26 cellular contexts compared by ENCODE assay signal in genomic region chr20:35718972-35719635, GRCh38. TPM values are rescaled to one million over a fixed set of nuclear protein-coding genes. Genes with fewer than 3 reads are reported as not detected.
DNase-seq lines count a peak whose midpoint lies in the region; ATAC-seq, FAIRE-seq and TF ChIP-seq lines count a peak whose summit lies in the region.
"Had no signal": no experiment of that assay in that cellular context is flagged by ENCODE, and none has a peak within 500 bp of the region (broad histone marks: within the 10 kb centered on the region; RNA-seq: fewer than 3 reads in every experiment).

No MANE protein-coding gene starts in this region.

- peaks cover 90% of the 10 kb centered on the region for H4K20me1 ChIP-seq in SK-N-SH (ENCODE audit: insufficient read depth)
- peaks cover 98% of the 10 kb centered on the region for H4K20me1 ChIP-seq in astrocyte (ENCODE audit: insufficient read depth, low read length)

- H3K36me3 ChIP-seq in SK-N-SH (replicated peaks in 1 of 2; ENCODE audit: control insufficient read depth in 1 of 2, insufficient read depth in 2 of 2, low read length in 1 of 2), result peaks cover 83 to 92% of the 10 kb centered on the region in 2 experiments
- H3K36me3 ChIP-seq in astrocyte (ENCODE audit: insufficient read depth, low read length), result peaks cover 85% of the 10 kb centered on the region

- H3K9me2 ChIP-seq in SK-N-SH, result no peaks in the 10 kb centered on the region

- no peak for FAIRE-seq in astrocyte (lab: Jason Lieb, UNC)
- FAIRE-seq: colon, G401.6 had no signal

- TF ChIP-seq EP300 in SK-N-SH (IDR thresholded peaks at IDR 0.05; ENCODE audit: borderline replicate concordance in 1 of 2, low read depth in 1 of 2, low read length in 1 of 2), result no peak

- POLR2A ChIA-PET in SK-N-SH (lab: Yijun Ruan, JAX), result interaction anchor here (1.8 kb wide), 1 partner anchor 23 kb away, joined by 9 read pairs; the partner anchor contains the start of gene RBM39

- H3K9ac ChIP-seq in SK-N-SH (no peak overlapping the region), astrocyte (ENCODE audit: low read length) (no peak overlapping the region)

- ATAC-seq in SK-N-SH treated with all-trans-retinoic acid at 6 μM for 48 hours (no peak), memory B cell (ENCODE audit: low read depth) (no peak)
- ATAC-seq: heart left ventricle, right cardiac atrium, upper lobe of right lung had no signal

- peaks cover 99% of the 10 kb centered on the region for H3K79me2 ChIP-seq in SK-N-SH (ENCODE audit: insufficient read depth)
- H3K79me2 ChIP-seq in astrocyte (ENCODE audit: insufficient read depth, low read length), result peaks cover 99% of the 10 kb centered on the region

- H3K4me3 ChIP-seq in SK-N-SH (ENCODE audit: low read depth in 2 of 2, low read length in 1 of 2) (no peak overlapping the region), astrocyte (ENCODE audit: insufficient read depth, low read depth, low read length) (no peak overlapping the region)
- H3K4me3 ChIP-seq: esophagus muscularis mucosa, heart left ventricle, upper lobe of right lung had no signal

- peak; percentile 17 for TF ChIP-seq POLR2A in GM18526 (IDR thresholded peaks at IDR 0.05; ENCODE audit: extremely low read depth, insufficient read length)

- H3K4me2 ChIP-seq in SK-N-SH (no peak overlapping the region), astrocyte (ENCODE audit: low read length) (no peak overlapping the region)

- H3K27ac Mint-ChIP-seq in astrocyte (ENCODE audit: unreplicated experiment) (no peak overlapping the region), memory B cell (peak overlapping the region; percentile 41)

- DNase-seq in SK-N-SH (no peak), astrocyte (ENCODE audit: low read depth) (no peak), memory B cell (ENCODE audit: low spot score in 2 of 2) (no peak), ACHN (no peak), AG08395 (ENCODE audit: low spot score) (no peak)
- DNase-seq in stimulated activated CD4-positive, alpha-beta T cell treated with anti-CD3 and anti-CD28 coated beads, Interleukin-4, amount 100 ng/mL, for 4 hours, result no peak
- DNase-seq: activated CD4-positive, alpha-beta T cell treated with anti-CD3 and anti-CD28 coated beads for 1 hour; C1 segment of cervical spinal cord; effector memory CD4-positive, alpha-beta T cell; HCEC 1CT; heart left ventricle; mesendoderm; MM.1S; NCI-H1436; NCI-H2171; NCI-H69; occipital lobe; right cardiac atrium; SW 1271; upper lobe of right lung had no signal

- H3K27ac ChIP-seq in SK-N-SH (ENCODE audit: low read depth in 2 of 2, low read length in 1 of 2) (no peak overlapping the region), astrocyte (ENCODE audit: low read depth, low read length) (no peak overlapping the region)
- H3K27ac ChIP-seq: esophagus muscularis mucosa, heart left ventricle, upper lobe of right lung had no signal

- H3K4me3 Mint-ChIP-seq in astrocyte (ENCODE audit: unreplicated experiment) (peak overlapping the region; percentile 40), memory B cell (no peak overlapping the region)
- H3K4me3 Mint-ChIP-seq: brain had no signal

- TF ChIP-seq CTCF in SK-N-SH (IDR thresholded peaks at IDR 0.05), result no peak
- no peak for TF ChIP-seq CTCF in astrocyte (IDR thresholded peaks at IDR 0.05; ENCODE audit: insufficient read depth, low read depth, low read length)

- no peaks in the 10 kb centered on the region for H3K4me1 ChIP-seq in SK-N-SH (ENCODE audit: control insufficient read depth in 1 of 2, insufficient read depth in 2 of 2, low read depth in 1 of 2, low read length in 1 of 2)
- peaks cover 4% of the 10 kb centered on the region for H3K4me1 ChIP-seq in astrocyte (ENCODE audit: insufficient read depth, low read length)
- H3K4me1 ChIP-seq: upper lobe of right lung had no signal

- H3K9me3 Mint-ChIP-seq in astrocyte (ENCODE audit: unreplicated experiment) (no peaks in the 10 kb centered on the region), memory B cell (no peaks in the 10 kb centered on the region)
- H3K9me3 Mint-ChIP-seq: brain had no signal

- no peaks in the 10 kb centered on the region for H3K9me3 ChIP-seq in SK-N-SH
- H3K9me3 ChIP-seq in astrocyte (ENCODE audit: insufficient read depth, low read depth, low read length), result no peaks in the 10 kb centered on the region
- H3K9me3 ChIP-seq: esophagus muscularis mucosa, heart left ventricle, upper lobe of right lung had no signal

- in situ Hi-C loops in ACHN (cut with HindIII; ENCODE audit: low pct_ligation_motif_present, low pct_unique_long_range_greater_than_20kb, low sequenced_read_pairs), result no loop called here

- no peak overlapping the region for H2AFZ ChIP-seq in SK-N-SH (ENCODE audit: low read depth)
- H2AFZ ChIP-seq in astrocyte (ENCODE audit: low read depth, low read length), result no peak overlapping the region

- CTCF ChIA-PET in SK-N-SH (lab: Yijun Ruan, JAX), result interaction anchor here (1.0 to 3.3 kb wide), 4 partner anchors 13 to 255 kb away, joined by 3 to 12 read pairs (median 4); partner anchors contain the start of gene ROMO1

- peaks cover 33% of the 10 kb centered on the region for H3K36me3 Mint-ChIP-seq in astrocyte (ENCODE audit: low read depth, unreplicated experiment)
- H3K36me3 Mint-ChIP-seq in memory B cell, result peaks cover 29% of the 10 kb centered on the region

- H3K4me1 Mint-ChIP-seq in astrocyte (ENCODE audit: low read depth, unreplicated experiment) (peaks cover 8% of the 10 kb centered on the region), memory B cell (peaks cover 11% of the 10 kb centered on the region)

- 97% methylated on average over 12 of the region's 12 CpGs for WGBS in SK-N-SH (ENCODE audit: low lambda C conversion rate)

- no peak for TF ChIP-seq RAD21 in SK-N-SH (IDR thresholded peaks at IDR 0.05; ENCODE audit: low read length)

- H3K27me3 ChIP-seq in SK-N-SH (ENCODE audit: insufficient read depth) (no peaks in the 10 kb centered on the region), astrocyte (ENCODE audit: insufficient read depth, low read length) (no peaks in the 10 kb centered on the region)
- H3K27me3 ChIP-seq: esophagus muscularis mucosa, heart left ventricle, upper lobe of right lung had no signal

- H3F3A ChIP-seq in SK-N-SH (replicated peaks; ENCODE audit: insufficient read depth), result peaks cover 62% of the 10 kb centered on the region

- H3K27me3 Mint-ChIP-seq in astrocyte (ENCODE audit: low read depth, unreplicated experiment) (no peaks in the 10 kb centered on the region), memory B cell (no peaks in the 10 kb centered on the region)
- H3K27me3 Mint-ChIP-seq: brain had no signal

TF ChIP-seq in SK-N-SH, 30 proteins besides CTCF, POLR2A, EP300 and RAD21:
- TF ChIP-seq NFIC (IDR thresholded peaks at IDR 0.05; ENCODE audit: borderline replicate concordance) (no peak), TEAD4 (IDR thresholded peaks at IDR 0.05; ENCODE audit: borderline replicate concordance, insufficient read depth) (no peak), TCF12 (IDR thresholded peaks at IDR 0.05) (0 out of 2 replicates have a peak, but pooled peaks have one; percentile 20), RXRA (IDR thresholded peaks at IDR 0.05; ENCODE audit: borderline replicate concordance, low read depth) (no peak)

TF ChIP-seq in SK-N-SH treated with all-trans-retinoic acid at 6 μM for 48 hours, 23 proteins besides CTCF, POLR2A, EP300 and RAD21 (continues in another document):
- TF ChIP-seq ZFP30 (CRISPR knock-in tag; IDR thresholded peaks at IDR 0.05) (no peak), ZC3H10 (CRISPR knock-in tag; IDR thresholded peaks at IDR 0.05) (no peak), BACH2 (CRISPR knock-in tag; IDR thresholded peaks at IDR 0.05; ENCODE audit: borderline replicate concordance) (no peak), OSR1 (CRISPR knock-in tag; IDR thresholded peaks at IDR 0.05) (no peak)
- TF ChIP-seq, protein P1, sequence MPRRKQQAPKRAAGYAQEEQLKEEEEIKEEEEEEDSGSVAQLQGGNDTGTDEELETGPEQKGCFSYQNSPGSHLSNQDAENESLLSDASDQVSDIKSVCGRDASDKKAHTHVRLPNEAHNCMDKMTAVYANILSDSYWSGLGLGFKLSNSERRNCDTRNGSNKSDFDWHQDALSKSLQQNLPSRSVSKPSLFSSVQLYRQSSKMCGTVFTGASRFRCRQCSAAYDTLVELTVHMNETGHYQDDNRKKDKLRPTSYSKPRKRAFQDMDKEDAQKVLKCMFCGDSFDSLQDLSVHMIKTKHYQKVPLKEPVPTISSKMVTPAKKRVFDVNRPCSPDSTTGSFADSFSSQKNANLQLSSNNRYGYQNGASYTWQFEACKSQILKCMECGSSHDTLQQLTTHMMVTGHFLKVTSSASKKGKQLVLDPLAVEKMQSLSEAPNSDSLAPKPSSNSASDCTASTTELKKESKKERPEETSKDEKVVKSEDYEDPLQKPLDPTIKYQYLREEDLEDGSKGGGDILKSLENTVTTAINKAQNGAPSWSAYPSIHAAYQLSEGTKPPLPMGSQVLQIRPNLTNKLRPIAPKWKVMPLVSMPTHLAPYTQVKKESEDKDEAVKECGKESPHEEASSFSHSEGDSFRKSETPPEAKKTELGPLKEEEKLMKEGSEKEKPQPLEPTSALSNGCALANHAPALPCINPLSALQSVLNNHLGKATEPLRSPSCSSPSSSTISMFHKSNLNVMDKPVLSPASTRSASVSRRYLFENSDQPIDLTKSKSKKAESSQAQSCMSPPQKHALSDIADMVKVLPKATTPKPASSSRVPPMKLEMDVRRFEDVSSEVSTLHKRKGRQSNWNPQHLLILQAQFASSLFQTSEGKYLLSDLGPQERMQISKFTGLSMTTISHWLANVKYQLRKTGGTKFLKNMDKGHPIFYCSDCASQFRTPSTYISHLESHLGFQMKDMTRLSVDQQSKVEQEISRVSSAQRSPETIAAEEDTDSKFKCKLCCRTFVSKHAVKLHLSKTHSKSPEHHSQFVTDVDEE (CRISPR knock-in tag; IDR thresholded peaks at IDR 0.05), result no peak

RNA-seq across cellular contexts. Expression of gene ROMO1, which starts 19.9 kb away (rescaled TPM):
- polyA plus RNA-seq in SK-N-SH (2012; rRNA removed), result 1,087 and 1,273 TPM in 2 replicates
- 759 and 965 TPM in 2 replicates for polyA plus RNA-seq in SK-N-SH (2012; cell fraction: cytosol; rRNA removed)
- 308 and 746 TPM in 2 replicates for polyA plus RNA-seq in SK-N-SH (2012; cell fraction: nucleus; rRNA removed)
- 185 and 201 TPM in 2 replicates for total RNA-seq in astrocyte

RNA-seq across cellular contexts. Expression of gene NFS1, which starts 20.0 kb away (rescaled TPM):
- 75.6 and 89.7 TPM in 2 replicates for polyA plus RNA-seq in SK-N-SH (2012; rRNA removed)
- polyA plus RNA-seq in SK-N-SH (2012; cell fraction: cytosol; rRNA removed), result 53.8 and 62.8 TPM in 2 replicates
- polyA plus RNA-seq in SK-N-SH (2012; cell fraction: nucleus; rRNA removed), result 73.7 and 115 TPM in 2 replicates
- 30.3 and 33.0 TPM in 2 replicates for total RNA-seq in astrocyte

RNA-seq across cellular contexts. Expression of gene RBM39, which starts 23.0 kb away (rescaled TPM):
- 68.4 and 98.4 TPM in 2 replicates for polyA plus RNA-seq in SK-N-SH (2012; rRNA removed)
- polyA plus RNA-seq in SK-N-SH (2012; cell fraction: cytosol; rRNA removed), result 48.8 and 64.8 TPM in 2 replicates
- polyA plus RNA-seq in SK-N-SH (2012; cell fraction: nucleus; rRNA removed), result 244 and 457 TPM in 2 replicates
- total RNA-seq in astrocyte, result 204 and 208 TPM in 2 replicates

RNA-seq across cellular contexts. Expression of gene PHF20, which starts 52.7 kb away (rescaled TPM):
- polyA plus RNA-seq in SK-N-SH (2012; rRNA removed), result 23.8 and 24.9 TPM in 2 replicates
- 26.8 and 37.3 TPM in 2 replicates for polyA plus RNA-seq in SK-N-SH (2012; cell fraction: cytosol; rRNA removed)
- polyA plus RNA-seq in SK-N-SH (2012; cell fraction: nucleus; rRNA removed), result 20.1 and 21.0 TPM in 2 replicates
- total RNA-seq in astrocyte, result 32.6 and 40.1 TPM in 2 replicates

RNA-seq across cellular contexts. Expression of gene CPNE1, which starts 54.4 kb away (rescaled TPM):
- 217 and 279 TPM in 2 replicates for polyA plus RNA-seq in SK-N-SH (2012; rRNA removed)
- 131 and 171 TPM in 2 replicates for polyA plus RNA-seq in SK-N-SH (2012; cell fraction: cytosol; rRNA removed)
- 585 and 668 TPM in 2 replicates for polyA plus RNA-seq in SK-N-SH (2012; cell fraction: nucleus; rRNA removed)
- 194 and 200 TPM in 2 replicates for total RNA-seq in astrocyte
